ENCODE assay signal across 13 cellular contexts in genomic region chr7:134515569-134516468, GRCh38. TPM values are rescaled to one million over a fixed set of nuclear protein-coding genes. Genes with fewer than 3 reads are reported as not detected.
DNase-seq lines count a peak whose midpoint lies in the region; ATAC-seq, FAIRE-seq and TF ChIP-seq lines count a peak whose summit lies in the region.
"Had no signal": no experiment of that assay in that cellular context is flagged by ENCODE, and none has a peak within 500 bp of the region (broad histone marks: within the 10 kb centered on the region; RNA-seq: fewer than 3 reads in every experiment).

No MANE protein-coding gene starts in this region.

- TF ChIP-seq POLR2A in NB4 (IDR thresholded peaks at IDR 0.05; ENCODE audit: extremely low read depth, insufficient read length) = no peak

- intact Hi-C loops in mucosa of descending colon (cut with DNase I, micrococcal nuclease) = loop anchor here in 1 of 2 donors (10.0 kb wide), 1 partner anchor 89 kb away; no protein-coding TSS in a partner anchor

- H3K9me3 ChIP-seq in mucosa of descending colon = no peaks in the 10 kb centered on the region
- H3K9me3 ChIP-seq: lower lobe of right lung, sigmoid colon had no signal

- TF ChIP-seq CTCF in NB4 (IDR thresholded peaks at IDR 0.05; ENCODE audit: low read depth, low read length) (no peak), bronchial epithelial cell (IDR thresholded peaks at IDR 0.05; ENCODE audit: insufficient read depth, low read length, severe bottlenecking) (no peak), mucosa of descending colon (IDR thresholded peaks at IDR 0.05) (no peak)

- H3K4me3 ChIP-seq in NB4 (ENCODE audit: low read depth, low read length) = no peak overlapping the region
- no peak overlapping the region for H3K4me3 ChIP-seq in bronchial epithelial cell (ENCODE audit: low read depth, low read length)
- H3K4me3 ChIP-seq in mucosa of descending colon = no peak overlapping the region
- H3K4me3 ChIP-seq: lower lobe of right lung, sigmoid colon had no signal

- H3K27me3 ChIP-seq in bronchial epithelial cell (ENCODE audit: control insufficient read depth, insufficient read depth, low read length) = no peaks in the 10 kb centered on the region
- H3K27me3 ChIP-seq: sigmoid colon had no signal

- peak; percentile 42 for ATAC-seq in mucosa of descending colon
- ATAC-seq in GM21786 (IDR thresholded peaks at IDR 0.05; ENCODE audit: unreplicated experiment) = no peak
- ATAC-seq in GM21737 (IDR thresholded peaks at IDR 0.05; ENCODE audit: unreplicated experiment) = no peak
- ATAC-seq: lower lobe of right lung had no signal

- FAIRE-seq in bronchial epithelial cell (lab: Jason Lieb, UNC) = no peak
- FAIRE-seq: TTC549 had no signal

- DNase-seq in Caki2 (ENCODE audit: low read depth) = peak; percentile 83
- DNase-seq in NB4 (ENCODE audit: low read depth) = peak; percentile 45
- DNase-seq in bronchial epithelial cell (ENCODE audit: low read depth) = peak; percentile 96
- DNase-seq in mucosa of descending colon = no peak
- DNase-seq in T-helper 2 cell = no peak
- no peak for DNase-seq in SKM-1 (lab: John Stamatoyannopoulos, UW; ENCODE audit: unreplicated experiment)
- DNase-seq: activated T-cell treated with anti-CD3 and anti-CD28 coated beads, Interleukin-2, amount 50 U/mL, for 48 hours; lower lobe of right lung; NCI-H2171 treated with DMSO at 0.1 percent for 48 hours; sigmoid colon had no signal

- peaks cover 3% of the 10 kb centered on the region for H3K4me1 ChIP-seq in mucosa of descending colon (ENCODE audit: low read depth)
- H3K4me1 ChIP-seq: lower lobe of right lung had no signal

- in situ Hi-C loops in Caki2 (cut with HindIII; ENCODE audit: low pct_unique_long_range_greater_than_20kb, low sequenced_read_pairs) = no loop called here

- no peaks in the 10 kb centered on the region for H3K36me3 ChIP-seq in bronchial epithelial cell (ENCODE audit: control insufficient read depth, insufficient read depth, low read length)
- H3K36me3 ChIP-seq in mucosa of descending colon (ENCODE audit: low read depth) = no peaks in the 10 kb centered on the region
- H3K36me3 ChIP-seq: lower lobe of right lung, sigmoid colon had no signal

RNA-seq across cellular contexts. Expression of gene AKR1B10, which starts 11.5 kb away (rescaled TPM):
- total RNA-seq in Caki2 (2014; rRNA removed; shearing (Covaris generic); ENCODE audit: low replicate concordance) = 4,788 and 4,821 TPM in 2 replicates
- total RNA-seq in bronchial epithelial cell (6.5 and 11.1 TPM in 2 replicates), mucosa of descending colon (100 to 1,000 TPM in 1 of 3 donors, 10 to 100 TPM in 2; 57.7 to 212 (median 93.4) TPM)
- total RNA-seq: lower lobe of right lung had no signal

RNA-seq across cellular contexts. Expression of gene AKR1B15, which starts 33.1 kb away (rescaled TPM):
- total RNA-seq in Caki2 (2014; rRNA removed; shearing (Covaris generic); ENCODE audit: low replicate concordance) = 0.72 and 4.3 TPM in 2 replicates
- total RNA-seq in bronchial epithelial cell (under 0.01 and 0.13 TPM in 2 replicates), mucosa of descending colon (1 to 10 TPM in 2 of 3 donors, not detected in 1; 3.1 to 8.0 TPM)
- total RNA-seq: lower lobe of right lung, sigmoid colon had no signal

RNA-seq across cellular contexts. Expression of gene AKR1B1, which starts 56.9 kb away (rescaled TPM):
- total RNA-seq in Caki2 (2014; rRNA removed; shearing (Covaris generic); ENCODE audit: low replicate concordance) = 2,179 and 2,713 TPM in 2 replicates
- total RNA-seq in bronchial epithelial cell = 77.1 and 102 TPM in 2 replicates
- 10 to 100 TPM; 12.9 to 51.1 (median 29.2) TPM for total RNA-seq in mucosa of descending colon

Comparison
In these comparisons a context has a peak if more than half of its experiments do, and no peak if none do; other contexts are left out.
1. DNase-seq: peak in Caki2 (single experiment), NB4 (single experiment) and bronchial epithelial cell (single experiment); none in mucosa of descending colon (0 of 3), T-helper 2 cell (0 of 5) and SKM-1 (single experiment).
2. RNA of gene AKR1B10, which starts 11.5 kb away (total RNA-seq): 4,788 to 4,821 TPM in Caki2; 57.7 to 212 TPM in mucosa of descending colon and 6.5 to 11.1 TPM in bronchial epithelial cell; every median in the first group is over 10 times any median in the second.
3. RNA of gene AKR1B1, which starts 56.9 kb away (total RNA-seq): 2,179 to 2,713 TPM in Caki2; 77.1 to 102 TPM in bronchial epithelial cell and 12.9 to 51.1 TPM in mucosa of descending colon; every median in the first group is over 10 times any median in the second.